Comparison of ENCODE assay signal across 8 cellular contexts in the genomic region with DNA sequence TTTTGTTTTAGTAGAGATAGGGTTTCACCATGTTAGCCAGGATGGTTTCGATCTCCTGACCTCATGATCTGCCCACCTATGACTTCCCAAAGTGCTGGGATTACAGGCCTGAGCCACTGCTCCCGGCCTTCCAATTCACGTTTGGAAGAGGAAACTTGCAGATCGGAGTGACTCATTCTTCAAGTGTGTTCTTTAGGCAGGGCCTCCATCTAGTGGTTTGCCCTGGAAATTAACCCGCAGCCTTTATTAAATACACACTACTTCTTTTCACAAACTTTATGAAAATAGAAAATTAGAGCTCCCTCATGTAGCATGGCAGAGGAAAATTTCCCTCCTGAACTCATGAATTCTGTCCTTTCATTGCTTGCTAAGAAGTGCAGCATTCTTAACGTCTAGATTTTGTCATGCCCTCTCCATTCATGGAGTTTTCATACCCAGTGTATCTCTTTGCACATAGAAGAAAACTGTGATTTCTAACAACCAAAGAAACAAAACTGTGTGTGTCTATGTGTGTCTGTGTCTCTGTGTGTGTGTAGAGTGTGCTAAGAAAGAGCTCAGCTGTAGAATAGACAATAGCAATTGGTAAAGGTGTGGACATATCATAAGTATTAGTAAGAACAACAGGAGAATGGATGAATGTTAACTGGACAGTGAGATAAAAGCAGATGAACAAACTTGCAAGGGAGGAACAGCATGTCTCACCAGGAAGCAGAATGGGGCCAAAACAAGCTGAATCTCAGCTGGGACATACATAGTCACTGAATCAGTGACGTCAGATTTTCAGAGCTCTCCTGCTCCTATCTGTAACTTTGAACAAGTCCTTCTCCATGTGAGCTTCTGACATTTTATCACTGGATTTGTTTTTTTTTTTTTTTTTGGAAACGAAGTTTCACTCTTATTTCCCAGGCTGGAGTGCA.
DNase-seq lines count a peak whose midpoint lies in the region; ATAC-seq and TF ChIP-seq lines count a peak whose summit lies in the region.

No MANE protein-coding gene starts in this region.

- DNase-seq in NOMO-1 treated with DMSO at 0.1 percent for 48 hours (lab: John Stamatoyannopoulos, UW; ENCODE audit: unreplicated experiment) (peak; percentile 57), NOMO-1 treated with dmso at 0.1 percent for 144 hours (lab: John Stamatoyannopoulos, UW; ENCODE audit: unreplicated experiment) (no peak), H7 (peak; percentile 45), NB4 (ENCODE audit: low read depth) (peak; percentile 66), fibroblast of lung (ENCODE audit: low read depth in 2 of 2) (peak; percentile 79 to 87), neural progenitor cell (ENCODE audit: low spot score) (peak; percentile 70), T-helper 17 cell (no peak)

- no peak for TF ChIP-seq POLR2A in NB4 (IDR thresholded peaks at IDR 0.05; ENCODE audit: extremely low read depth, insufficient read length)

- H3K36me3 ChIP-seq in H7 (replicated peaks; ENCODE audit: control insufficient read depth, insufficient read depth, low read length) (no peaks in the 10 kb centered on the region), SU-DHL-6 (ENCODE audit: low read length) (no peaks in the 10 kb centered on the region), fibroblast of lung (ENCODE audit: control insufficient read depth, insufficient read depth, low read length) (no peaks in the 10 kb centered on the region), neural progenitor cell (no peaks in the 10 kb centered on the region)

- H3K9ac ChIP-seq in SU-DHL-6 (ENCODE audit: low read length): no peak overlapping the region
- no peak overlapping the region for H3K9ac ChIP-seq in fibroblast of lung (ENCODE audit: insufficient read depth, low read length)
- H3K9ac ChIP-seq in neural progenitor cell: no peak overlapping the region

- H3K4me2 ChIP-seq in SU-DHL-6 (ENCODE audit: low read depth, low read length, poor library complexity, severe bottlenecking) (no peak overlapping the region), fibroblast of lung (ENCODE audit: extremely low read depth, insufficient read depth, low read length) (no peak overlapping the region), neural progenitor cell (no peak overlapping the region)

- no peak overlapping the region for H3K4me3 Mint-ChIP-seq in neural progenitor cell
- no peak overlapping the region for H3K4me3 Mint-ChIP-seq in T-helper 17 cell

- H3K27ac Mint-ChIP-seq in neural progenitor cell (no peak overlapping the region), T-helper 17 cell (no peak overlapping the region)

- H4K20me1 ChIP-seq in SU-DHL-6 (ENCODE audit: low read depth, low read length) (no peaks in the 10 kb centered on the region), fibroblast of lung (ENCODE audit: control insufficient read depth, extremely low read depth, insufficient read depth, low read length) (no peaks in the 10 kb centered on the region), neural progenitor cell (ENCODE audit: low read depth) (no peaks in the 10 kb centered on the region)

- no peak overlapping the region for H3K4me3 ChIP-seq in H7 (ENCODE audit: insufficient read depth, low read depth, low read length)
- no peak overlapping the region for H3K4me3 ChIP-seq in NB4 (ENCODE audit: low read depth, low read length)
- H3K4me3 ChIP-seq in SU-DHL-6 (ENCODE audit: insufficient read depth, low read length, poor library complexity, severe bottlenecking): no peak overlapping the region
- no peak overlapping the region for H3K4me3 ChIP-seq in fibroblast of lung (replicated peaks in 1 of 4; ENCODE audit: control extremely low read depth in 1 of 4, insufficient read depth in 1 of 4, low read depth in 3 of 4, low read length in 4 of 4)
- no peak overlapping the region for H3K4me3 ChIP-seq in neural progenitor cell

- H3K4me1 ChIP-seq in fibroblast of lung (ENCODE audit: control insufficient read depth, extremely low read depth, insufficient read depth, low read length): no peaks in the 10 kb centered on the region
- no peaks in the 10 kb centered on the region for H3K4me1 ChIP-seq in neural progenitor cell

- H3K9me3 ChIP-seq in SU-DHL-6 (ENCODE audit: insufficient read depth, low read length) (no peaks in the 10 kb centered on the region), fibroblast of lung (ENCODE audit: control insufficient read depth, insufficient read depth, low read depth, low read length) (no peaks in the 10 kb centered on the region), neural progenitor cell (ENCODE audit: low read depth) (no peaks in the 10 kb centered on the region), T-helper 17 cell (ENCODE audit: control insufficient read depth, low read length, poor library complexity, severe bottlenecking) (no peaks in the 10 kb centered on the region)

- H3K27me3 ChIP-seq in H7 (ENCODE audit: control insufficient read depth, insufficient read depth, low read length) (no peaks in the 10 kb centered on the region), SU-DHL-6 (ENCODE audit: low read length) (no peaks in the 10 kb centered on the region), fibroblast of lung (ENCODE audit: control insufficient read depth, insufficient read depth, low read length) (no peaks in the 10 kb centered on the region), neural progenitor cell (no peaks in the 10 kb centered on the region)

- no peaks in the 10 kb centered on the region for H3K9me2 ChIP-seq in SU-DHL-6 (replicated peaks; ENCODE audit: insufficient read depth, low read length)

- H3K36me3 Mint-ChIP-seq in neural progenitor cell: no peaks in the 10 kb centered on the region
- no peaks in the 10 kb centered on the region for H3K36me3 Mint-ChIP-seq in T-helper 17 cell (ENCODE audit: low read depth)

- H3K9me3 Mint-ChIP-seq in neural progenitor cell: no peaks in the 10 kb centered on the region

- H3F3A ChIP-seq in SU-DHL-6 (ENCODE audit: insufficient read depth) (no peaks in the 10 kb centered on the region), neural progenitor cell (ENCODE audit: low read depth) (no peaks in the 10 kb centered on the region)

- no peak for ATAC-seq in T-helper 17 cell

- H2AFZ ChIP-seq in SU-DHL-6 (ENCODE audit: low read depth, low read length, severe bottlenecking) (no peak overlapping the region), fibroblast of lung (ENCODE audit: low read length) (no peak overlapping the region), neural progenitor cell (replicated peaks) (no peak overlapping the region)

- no peaks in the 10 kb centered on the region for H3K79me2 ChIP-seq in SU-DHL-6 (ENCODE audit: insufficient read depth, low read length)
- no peaks in the 10 kb centered on the region for H3K79me2 ChIP-seq in fibroblast of lung (ENCODE audit: control insufficient read depth, insufficient read depth, low read length)
- no peaks in the 10 kb centered on the region for H3K79me2 ChIP-seq in neural progenitor cell (ENCODE audit: low read depth)

- H3K27me3 Mint-ChIP-seq in neural progenitor cell (ENCODE audit: insufficient read depth, low read depth) (peaks cover 2% of the 10 kb centered on the region), T-helper 17 cell (peaks cover 17% of the 10 kb centered on the region)

- H3K27ac ChIP-seq in SU-DHL-6 (ENCODE audit: low read depth, low read length): no peak overlapping the region
- no peak overlapping the region for H3K27ac ChIP-seq in fibroblast of lung (ENCODE audit: insufficient read depth, low read length)
- H3K27ac ChIP-seq in neural progenitor cell: no peak overlapping the region

- no peaks in the 10 kb centered on the region for H3K4me1 Mint-ChIP-seq in neural progenitor cell
- peaks cover 3% of the 10 kb centered on the region for H3K4me1 Mint-ChIP-seq in T-helper 17 cell

- TF ChIP-seq CTCF in NB4 (IDR thresholded peaks at IDR 0.05; ENCODE audit: low read depth, low read length): peak; percentile 50
- TF ChIP-seq CTCF in SU-DHL-6 (IDR thresholded peaks at IDR 0.05; ENCODE audit: insufficient read depth, low read length, poor library complexity, severe bottlenecking): peak; percentile 56
- peak; percentile 80 to 89 for TF ChIP-seq CTCF in fibroblast of lung (conservative IDR thresholded peaks at IDR 0.05 in 1 of 2, IDR thresholded peaks at IDR 0.05 in 1 of 2; ENCODE audit: low read depth in 1 of 2, low read length in 2 of 2)
- TF ChIP-seq CTCF in neural progenitor cell (IDR thresholded peaks at IDR 0.05): peak; percentile 86

Comparison
In these comparisons a context has a peak if more than half of its experiments do, and no peak if none do; other contexts are left out.
1. DNase-seq: peak in NOMO-1 treated with DMSO at 0.1 percent for 48 hours (single experiment), H7 (single experiment), NB4 (single experiment), fibroblast of lung (2 of 2) and neural progenitor cell (single experiment); none in NOMO-1 treated with dmso at 0.1 percent for 144 hours (single experiment) and T-helper 17 cell (0 of 3).
2. Peak in every context shown above with its lines, with median percentiles within 50 percentile points of each other: CTCF ChIP-seq.